ENCODE assay signal across 22 cellular contexts in the genomic region with DNA sequence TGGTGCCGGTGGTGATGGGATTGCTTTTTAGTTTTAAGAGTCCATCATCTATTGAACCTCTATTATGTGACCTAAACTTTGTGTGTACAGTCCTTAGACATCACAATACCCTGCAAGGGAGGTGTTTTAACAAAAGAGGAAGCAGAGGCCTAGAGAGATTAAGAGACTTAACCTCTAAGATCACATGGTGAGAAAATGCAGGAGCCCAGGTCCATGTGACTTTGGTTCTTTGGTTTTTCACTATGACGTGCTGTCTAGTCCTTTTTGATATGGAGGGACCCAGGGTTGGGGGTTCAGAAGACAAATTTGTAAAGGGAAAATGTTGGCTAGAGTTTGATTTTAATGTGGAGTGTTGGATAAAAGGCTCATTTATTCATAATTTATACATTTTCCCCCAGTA.
"Had no signal": no experiment of that assay in that cellular context is flagged by ENCODE, and none has a peak within 500 bp of the region (broad histone marks: within the 10 kb centered on the region; RNA-seq: fewer than 3 reads in every experiment).

No MANE protein-coding gene starts in this region.

- DNase-seq: activated CD4-positive, alpha-beta memory T cell treated with anti-CD3 and anti-CD28 coated beads for 36 hours; activated CD4-positive, alpha-beta T cell treated with anti-CD3 and anti-CD28 coated beads for 4 hours; activated gamma-delta T cell treated with Interleukin-2 at 50 U/mL for 16 hours; activated T-cell treated with anti-CD3 and anti-CD28 coated beads for 4 hours; adrenal gland; cerebellar nuclear complex; cortex of kidney; erythroblast; hypothalamus; islet precursor cell; left colon; lower lobe of right lung; natural killer cell; ovary; stimulated activated CD4-positive, alpha-beta T cell treated with anti-CD3 and anti-CD28 coated beads, Interleukin-4, amount 100 ng/mL, for 1 hour; testis had no signal

- H3K27me3 ChIP-seq: adrenal gland, ovary, testis, upper lobe of left lung had no signal

- H3K4me1 ChIP-seq: adrenal gland, lower lobe of right lung, testis, upper lobe of left lung had no signal

- ATAC-seq: activated naive CD4-positive, alpha-beta T cell treated with anti-CD3 and anti-CD28 coated beads, Interleukin-2, amount 50 U/mL, for 72 hours; left colon; lower lobe of right lung; natural killer cell; sciatic nerve; stimulated activated effector memory CD8-positive, alpha-beta T cell treated with anti-CD3 and anti-CD28 coated beads, Interleukin-12 subunit alpha, Interleukin-12 subunit beta, amount 100 ng/mL, for 72 hours; WTC11 had no signal

- H3K27ac ChIP-seq: adrenal gland, lower lobe of right lung, ovary, testis, upper lobe of left lung had no signal

- H3K4me2 ChIP-seq: smooth muscle cell had no signal

- H3K4me3 ChIP-seq: adrenal gland, lower lobe of right lung, ovary, smooth muscle cell, testis, upper lobe of left lung had no signal

- H3K36me3 ChIP-seq: adrenal gland, lower lobe of right lung, ovary, upper lobe of left lung had no signal

- H3K9me3 ChIP-seq: adrenal gland, lower lobe of right lung, ovary, testis, upper lobe of left lung had no signal
